ENCODE assay signal across 26 cellular contexts in the genomic region with DNA sequence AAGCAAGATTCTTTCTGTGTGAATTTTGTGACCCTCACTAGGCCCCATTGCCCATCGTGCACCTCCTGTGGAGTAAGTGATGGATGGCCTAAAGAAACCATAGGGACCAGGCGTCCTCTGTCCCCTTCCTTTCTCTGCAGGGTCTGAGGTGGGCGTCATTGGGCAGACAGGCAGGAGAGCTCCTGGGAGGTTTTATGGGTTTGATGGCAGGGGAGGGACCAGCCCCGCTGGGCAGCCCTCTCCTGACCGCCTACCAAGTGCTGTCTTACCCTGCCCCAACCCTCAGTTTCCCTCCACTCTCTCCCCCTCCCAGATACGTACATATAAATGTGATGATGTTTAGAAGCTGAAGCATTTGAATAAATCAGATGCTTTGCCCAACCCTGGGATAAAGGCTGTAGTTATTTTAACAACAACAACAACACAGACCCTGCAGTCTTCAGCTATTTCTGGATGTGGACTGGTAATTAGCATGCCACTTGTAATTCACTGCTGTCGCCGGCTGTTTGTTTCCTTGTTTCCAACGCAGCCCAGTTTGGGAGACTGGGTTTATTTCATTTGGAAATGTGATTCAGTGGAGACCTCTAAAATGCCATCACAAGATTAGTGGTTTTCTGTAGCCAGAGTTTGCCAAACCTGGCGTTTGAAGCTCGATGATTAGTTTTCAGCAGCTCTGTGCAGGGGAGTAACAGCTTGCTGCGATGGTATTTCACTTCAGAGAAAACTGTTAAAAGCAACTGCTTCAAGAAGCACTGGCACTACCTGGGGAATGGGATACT.
DNase-seq lines count a peak whose midpoint lies in the region; ATAC-seq, FAIRE-seq and TF ChIP-seq lines count a peak whose summit lies in the region.
"Had no signal": no experiment of that assay in that cellular context is flagged by ENCODE, and none has a peak within 500 bp of the region (broad histone marks: within the 10 kb centered on the region; RNA-seq: fewer than 3 reads in every experiment).

No MANE protein-coding gene starts in this region.

- TF ChIP-seq CTCF in brain (conservative IDR thresholded peaks at IDR 0.05) = no peak
- no peak for TF ChIP-seq CTCF in retinal pigment epithelial cell (conservative IDR thresholded peaks at IDR 0.05; ENCODE audit: low read depth, low read length)
- TF ChIP-seq CTCF in HepG2 (CRISPR knock-in tag; IDR thresholded peaks at IDR 0.05) = no peak
- no peak for TF ChIP-seq CTCF in ovary (IDR thresholded peaks at IDR 0.05)

- H3K27ac ChIP-seq in BLaER1 treated with 17β-estradiol and CSF1 and Interleukin-3, amounts not matched to agents 10 nM and 100 nM = peak overlapping the region in 6 of 11 experiments; percentile 56 to 88 (median 78); a peak in 12 of 22 replicates
- H3K27ac ChIP-seq in mesodermal cell (ENCODE audit: low read depth, low read length, severe bottlenecking) (peak overlapping the region; percentile 45), HepG2 (ENCODE audit: extremely low read length, insufficient read depth, low read length) (no peak overlapping the region), ovary (no peak overlapping the region)
- H3K27ac ChIP-seq: prostate gland, testis, vagina had no signal

- no peaks in the 10 kb centered on the region for H3K27me3 Mint-ChIP-seq in brain
- peaks cover 0 to 28% of the 10 kb centered on the region in 2 donors for H3K27me3 Mint-ChIP-seq in effector memory CD8-positive, alpha-beta T cell
- H3K27me3 Mint-ChIP-seq: CD4-positive, alpha-beta memory T cell had no signal

- H3K36me3 ChIP-seq in BLaER1 treated with 17β-estradiol and CSF1 and Interleukin-3, amounts not matched to agents 10 nM and 100 nM = peaks cover 0 to 17% (median 0%) of the 10 kb centered on the region in 11 experiments; a peak in 4 of 22 replicates
- H3K36me3 ChIP-seq in mesodermal cell (ENCODE audit: control insufficient read depth, insufficient read depth, low read length) (no peaks in the 10 kb centered on the region), HepG2 (replicated peaks in 1 of 2; ENCODE audit: control insufficient read depth in 1 of 2, insufficient read depth in 2 of 2, low read length in 2 of 2) (no peaks in the 10 kb centered on the region), ovary (no peaks in the 10 kb centered on the region)
- H3K36me3 ChIP-seq: prostate gland, vagina had no signal

- peak; percentile 50 for DNase-seq in retinal pigment epithelial cell (ENCODE audit: low read depth)
- no peak for DNase-seq in effector memory CD8-positive, alpha-beta T cell
- DNase-seq in HepG2 (ENCODE audit: low spot score) = no peak
- DNase-seq in ovary = no peak
- DNase-seq: activated CD8-positive, alpha-beta T cell treated with anti-CD3 and anti-CD28 coated beads, Interleukin-2, amount 10 ng/mL, durations not matched to agents 7 days and 5 days; activated gamma-delta T cell treated with Interleukin-2 at 50 U/mL for 16 hours; activated naive CD8-positive, alpha-beta T cell treated with anti-CD3 and anti-CD28 coated beads, Interleukin-2, amount 50 U/mL, for 24 hours; activated T-cell treated with anti-CD3 and anti-CD28 coated beads, Interleukin-2, amount 50 U/mL, for 1 hour; CD4-positive, alpha-beta memory T cell; HFFc6; left colon; NCI-H2081 treated with DMSO at 0.1 percent for 48 hours; NCI-H774; stimulated activated CD4-positive, alpha-beta T cell treated with anti-CD3 and anti-CD28 coated beads, Interleukin-4, amount 100 ng/mL, for 24 hours; stimulated activated naive B cell treated with anti-CD40 and anti-IgM and Interleukin-4, amounts not matched to agents 10 μg/mL and 1 μg/mL and 100 μg/mL, for 72 hours; T-helper 2 cell; testis had no signal

- TF ChIP-seq POLR2A in HepG2 (IDR thresholded peaks at IDR 0.05; ENCODE audit: insufficient read depth in 1 of 2, low read depth in 2 of 2, low read length in 2 of 2) = no peak
- no peak for TF ChIP-seq POLR2A in ovary (IDR thresholded peaks at IDR 0.05)

- peak overlapping the region; percentile 79 to 97 (median 87) for H3K4me2 ChIP-seq in BLaER1 treated with 17β-estradiol and CSF1 and Interleukin-3, amounts not matched to agents 10 nM and 100 nM
- H3K4me2 ChIP-seq in HepG2 (ENCODE audit: low read depth, low read length) = no peak overlapping the region

- H3K4me1 Mint-ChIP-seq in brain = peaks cover 33% of the 10 kb centered on the region
- peaks cover 0 to 2% of the 10 kb centered on the region in 2 donors for H3K4me1 Mint-ChIP-seq in effector memory CD8-positive, alpha-beta T cell (ENCODE audit: low read depth in 2 of 2)

- peaks cover 15% of the 10 kb centered on the region for H3K36me3 Mint-ChIP-seq in brain
- peaks cover 2% of the 10 kb centered on the region for H3K36me3 Mint-ChIP-seq in effector memory CD8-positive, alpha-beta T cell (ENCODE audit: insufficient read depth)
- H3K36me3 Mint-ChIP-seq: stimulated activated naive B cell treated with anti-CD40 and anti-IgM and Interleukin-4, amounts not matched to agents 10 μg/mL and 1 μg/mL and 100 μg/mL, for 72 hours had no signal

- CTCF ChIA-PET in HepG2 (lab: Yijun Ruan, JAX; ENCODE audit: low intra/inter-chr PET ratio, low total read pairs) = no interaction called here

- H3K4me3 Mint-ChIP-seq in brain = peak overlapping the region; percentile 0 to 78 (median 45)
- H3K4me3 Mint-ChIP-seq in effector memory CD8-positive, alpha-beta T cell = no peak overlapping the region
- H3K4me3 Mint-ChIP-seq: activated CD8-positive, alpha-beta T cell treated with anti-CD3 and anti-CD28 coated beads, Interleukin-2, amount 10 ng/mL, durations not matched to agents 7 days and 5 days; activated naive CD8-positive, alpha-beta T cell treated with anti-CD3 and anti-CD28 coated beads, Interleukin-2, amount 50 U/mL, for 24 hours; CD4-positive, alpha-beta memory T cell; HFFc6; IgD-negative memory B cell; stimulated activated naive B cell treated with anti-CD40 and anti-IgM and Interleukin-4, amounts not matched to agents 10 μg/mL and 1 μg/mL and 100 μg/mL, for 72 hours had no signal

- BruUV-seq in HepG2 (replicated peaks; lab: Mats Ljungman, UMichigan) = no TSS peak

- peaks cover 0 to 23% (median 0%) of the 10 kb centered on the region in 11 experiments; a peak in 8 of 22 replicates for H4K20me1 ChIP-seq in BLaER1 treated with 17β-estradiol and CSF1 and Interleukin-3, amounts not matched to agents 10 nM and 100 nM
- no peaks in the 10 kb centered on the region for H4K20me1 ChIP-seq in HepG2 (ENCODE audit: insufficient read depth, low read length)

- no peak for TF ChIP-seq RAD21 in HepG2 (CRISPR knock-in tag; IDR thresholded peaks at IDR 0.05)

- TF ChIP-seq EP300 in HepG2 (IDR thresholded peaks at IDR 0.05; ENCODE audit: low read depth in 2 of 2, low read length in 2 of 2) = no peak
- no peak for TF ChIP-seq EP300 in HepG2 (CRISPR knock-in tag; IDR thresholded peaks at IDR 0.05; ENCODE audit: borderline replicate concordance)
- TF ChIP-seq EP300 in ovary (IDR thresholded peaks at IDR 0.05) = no peak

- H3K4me3 ChIP-seq in BLaER1 treated with 17β-estradiol and CSF1 and Interleukin-3, amounts not matched to agents 10 nM and 100 nM = peak overlapping the region in 2 of 10 experiments; percentile 47 to 57; a peak in 2 of 20 replicates
- H3K4me3 ChIP-seq in mesodermal cell (ENCODE audit: extremely low read depth, insufficient read depth, low read length, poor library complexity, severe bottlenecking) = no peak overlapping the region
- no peak overlapping the region for H3K4me3 ChIP-seq in retinal pigment epithelial cell (ENCODE audit: low read length)
- H3K4me3 ChIP-seq in HepG2 (replicated peaks in 1 of 3; ENCODE audit: insufficient read depth in 1 of 3, low read depth in 2 of 3, low read length in 3 of 3) = no peak overlapping the region
- no peak overlapping the region for H3K4me3 ChIP-seq in ovary
- H3K4me3 ChIP-seq: prostate gland, testis, vagina had no signal

- peaks cover 0 to 24% (median 0%) of the 10 kb centered on the region in 11 experiments; a peak in 5 of 22 replicates for H3K27me3 ChIP-seq in BLaER1 treated with 17β-estradiol and CSF1 and Interleukin-3, amounts not matched to agents 10 nM and 100 nM
- H3K27me3 ChIP-seq in HepG2 (ENCODE audit: control insufficient read depth in 1 of 2, insufficient read depth in 2 of 2, low read length in 2 of 2) = no peaks in the 10 kb centered on the region
- no peaks in the 10 kb centered on the region for H3K27me3 ChIP-seq in ovary
- H3K27me3 ChIP-seq: testis, vagina had no signal

- POLR2A ChIA-PET in HepG2 (lab: Yijun Ruan, JAX) = no interaction called here

- ATAC-seq in GM18870 (IDR thresholded peaks at IDR 0.05; ENCODE audit: unreplicated experiment) = no peak
- no peak for ATAC-seq in effector memory CD8-positive, alpha-beta T cell (replicated peaks)
- ATAC-seq in HepG2 = no peak
- ATAC-seq: activated CD8-positive, alpha-beta T cell treated with anti-CD3 and anti-CD28 coated beads, Interleukin-2, amount 10 ng/mL, durations not matched to agents 7 days and 5 days; activated naive CD8-positive, alpha-beta T cell treated with anti-CD3 and anti-CD28 coated beads, Interleukin-2, amount 50 U/mL, for 24 hours; SK-N-SH treated with all-trans-retinoic acid at 6 μM for 48 hours had no signal

- intact Hi-C loops in HepG2 (cut with micrococcal nuclease; ENCODE audit: unreplicated experiment) (no loop called here), ovary (cut with DNase I) (no loop called here)

- FAIRE-seq in HepG2 (lab: Jason Lieb, UNC) = no peak
- FAIRE-seq: endothelial cell of umbilical vein had no signal

- H3K79me2 ChIP-seq in HepG2 (ENCODE audit: insufficient read depth, low read length) = no peaks in the 10 kb centered on the region

- WGBS in mesodermal cell (ENCODE audit: insufficient coverage in 2 of 2), 2 experiments = 56 to 64% methylated on average over 8 of the region's 12 CpGs
- 94% methylated on average over 11 of the region's 12 CpGs for WGBS in HepG2 (ENCODE audit: low lambda C conversion rate)
- WGBS in ovary, 3 donors = 49 to 53% (median 49%) methylated on average over 12 of the region's 12 CpGs

- peak overlapping the region in 6 of 11 experiments; percentile 0 to 79 (median 62); a peak in 10 of 22 replicates for H3K9ac ChIP-seq in BLaER1 treated with 17β-estradiol and CSF1 and Interleukin-3, amounts not matched to agents 10 nM and 100 nM
- H3K9ac ChIP-seq in HepG2 (ENCODE audit: insufficient read depth, low read depth, low read length) = no peak overlapping the region

- in situ Hi-C loops in HepG2 (cut with HindIII; ENCODE audit: extremely low pct_ligation_motif_present, low pct_unique_long_range_greater_than_20kb) = no loop called here

- peaks cover 7 to 14% (median 11%) of the 10 kb centered on the region in 11 experiments; a peak in 19 of 22 replicates for H3K9me3 ChIP-seq in BLaER1 treated with 17β-estradiol and CSF1 and Interleukin-3, amounts not matched to agents 10 nM and 100 nM (replicated peaks in 1 of 11)
- H3K9me3 ChIP-seq in mesodermal cell (ENCODE audit: control insufficient read depth, low read length) = peaks cover 7% of the 10 kb centered on the region
- H3K9me3 ChIP-seq in HepG2 (ENCODE audit: low read length) = no peaks in the 10 kb centered on the region
- H3K9me3 ChIP-seq in ovary = no peaks in the 10 kb centered on the region
- H3K9me3 ChIP-seq: prostate gland, testis, vagina had no signal

- H2AFZ ChIP-seq in HepG2 (ENCODE audit: low read length) = no peak overlapping the region

- H3K27ac Mint-ChIP-seq in brain = peak overlapping the region; percentile 51 to 88 (median 73)
- H3K27ac Mint-ChIP-seq in effector memory CD8-positive, alpha-beta T cell = no peak overlapping the region
- H3K27ac Mint-ChIP-seq: activated CD8-positive, alpha-beta T cell treated with anti-CD3 and anti-CD28 coated beads, Interleukin-2, amount 10 ng/mL, durations not matched to agents 7 days and 5 days; activated naive CD8-positive, alpha-beta T cell treated with anti-CD3 and anti-CD28 coated beads, Interleukin-2, amount 50 U/mL, for 24 hours; CD4-positive, alpha-beta memory T cell; HFFc6; IgD-negative memory B cell; stimulated activated naive B cell treated with anti-CD40 and anti-IgM and Interleukin-4, amounts not matched to agents 10 μg/mL and 1 μg/mL and 100 μg/mL, for 72 hours had no signal

- H3K9me3 Mint-ChIP-seq in brain = peaks cover 8 to 15% (median 13%) of the 10 kb centered on the region in 5 experiments
- no peaks in the 10 kb centered on the region for H3K9me3 Mint-ChIP-seq in effector memory CD8-positive, alpha-beta T cell

- peaks cover 62 to 100% (median 97%) of the 10 kb centered on the region in 10 experiments for H3K4me1 ChIP-seq in BLaER1 treated with 17β-estradiol and CSF1 and Interleukin-3, amounts not matched to agents 10 nM and 100 nM
- H3K4me1 ChIP-seq in mesodermal cell (ENCODE audit: control insufficient read depth, insufficient read depth, low read length, poor library complexity, severe bottlenecking) (peaks cover 20% of the 10 kb centered on the region), HepG2 (ENCODE audit: insufficient read depth, low read length) (no peaks in the 10 kb centered on the region), ovary (ENCODE audit: insufficient read depth) (no peaks in the 10 kb centered on the region)

Comparison
In these comparisons a context has a peak if more than half of its experiments do, and no peak if none do; other contexts are left out.
1. H3K27ac ChIP-seq: peak in BLaER1 treated with 17β-estradiol and CSF1 and Interleukin-3, amounts not matched to agents 10 nM and 100 nM (6 of 11) and mesodermal cell (single experiment); none in HepG2 (single experiment) and ovary (0 of 2).
2. H3K27ac Mint-ChIP-seq: peak in brain (5 of 5); none in effector memory CD8-positive, alpha-beta T cell (0 of 2).
3. H3K4me3 Mint-ChIP-seq: peak in brain (5 of 5); none in effector memory CD8-positive, alpha-beta T cell (0 of 2).